In the genomic region with DNA sequence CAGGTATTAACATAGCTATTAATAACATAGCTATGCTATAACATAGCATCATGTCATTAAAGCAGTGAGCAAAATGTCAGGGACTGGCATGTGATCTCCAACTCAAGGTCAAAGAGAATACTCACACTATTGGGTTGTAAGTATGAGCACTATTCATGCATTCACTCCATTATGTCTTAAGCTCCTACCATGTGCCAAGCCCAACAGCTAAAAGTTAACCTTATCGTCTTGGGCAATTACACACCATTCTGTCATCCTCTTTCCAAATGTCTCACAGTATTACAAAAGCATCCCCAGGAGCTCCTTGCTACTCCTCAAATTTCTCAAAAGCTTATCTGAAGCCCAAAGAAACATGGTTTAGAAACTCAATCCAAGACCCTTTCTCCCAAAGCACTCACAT, we compare ENCODE assay signal across 29 cellular contexts. TPM values are rescaled to one million over a fixed set of nuclear protein-coding genes. Genes with fewer than 3 reads are reported as not detected.
"Had no signal": no experiment of that assay in that cellular context is flagged by ENCODE, and none has a peak within 500 bp of the region (broad histone marks: within the 10 kb centered on the region; RNA-seq: fewer than 3 reads in every experiment).

No MANE protein-coding gene starts in this region.

- H3K27ac Mint-ChIP-seq: dendritic cell treated with granulocyte-macrophage colony-stimulating factor and Interleukin-4, amounts not matched to agents 40 ng/mL and 50 ng/mL, for 4 days; effector memory CD8-positive, alpha-beta T cell; endodermal cell had no signal

- H3K9me3 ChIP-seq: colonic mucosa, esophagus muscularis mucosa, esophagus squamous epithelium, gastrocnemius medialis, gastroesophageal sphincter, heart left ventricle, heart right ventricle had no signal

- H3K9me3 Mint-ChIP-seq: dendritic cell treated with granulocyte-macrophage colony-stimulating factor and Interleukin-4, amounts not matched to agents 40 ng/mL and 50 ng/mL, for 4 days; effector memory CD8-positive, alpha-beta T cell; endodermal cell had no signal

- H3K4me3 ChIP-seq: colonic mucosa, coronary artery, dorsolateral prefrontal cortex, esophagus muscularis mucosa, esophagus squamous epithelium, gastrocnemius medialis, gastroesophageal sphincter, heart left ventricle, heart right ventricle had no signal

- FAIRE-seq: colon, endometrium, endothelial cell of umbilical vein, frontal cortex had no signal

- H3K27me3 ChIP-seq: colonic mucosa, gastrocnemius medialis, gastroesophageal sphincter had no signal

- H3K27me3 Mint-ChIP-seq: dendritic cell treated with granulocyte-macrophage colony-stimulating factor and Interleukin-4, amounts not matched to agents 40 ng/mL and 50 ng/mL, for 4 days had no signal

- H3K27ac ChIP-seq: colonic mucosa, coronary artery, dorsolateral prefrontal cortex, epithelial cell of prostate, esophagus muscularis mucosa, esophagus squamous epithelium, foreskin keratinocyte, gastrocnemius medialis, gastroesophageal sphincter, heart left ventricle, heart right ventricle had no signal

- DNase-seq: colonic mucosa; cortex of kidney; dermis blood vessel endothelial cell; dorsolateral prefrontal cortex; effector CD4-positive, alpha-beta T cell; effector CD8-positive, alpha-beta T cell; effector memory CD4-positive, alpha-beta T cell; effector memory CD8-positive, alpha-beta T cell; endodermal cell; erythroblast; esophagus squamous epithelium; foreskin fibroblast; foreskin keratinocyte; foreskin melanocyte; gastrocnemius medialis; glutamatergic neuron; head of caudate nucleus; heart left ventricle; heart right ventricle had no signal

- H3K4me3 Mint-ChIP-seq: dendritic cell treated with granulocyte-macrophage colony-stimulating factor and Interleukin-4, amounts not matched to agents 40 ng/mL and 50 ng/mL, for 4 days; effector memory CD8-positive, alpha-beta T cell; endodermal cell had no signal

- H3K36me3 ChIP-seq: colonic mucosa, esophagus muscularis mucosa, esophagus squamous epithelium, gastrocnemius medialis, gastroesophageal sphincter, heart left ventricle, heart right ventricle had no signal

- H3K4me1 Mint-ChIP-seq: endodermal cell had no signal

- H3K4me1 ChIP-seq: colonic mucosa, esophagus muscularis mucosa, esophagus squamous epithelium, foreskin keratinocyte, gastrocnemius medialis, gastroesophageal sphincter, heart left ventricle, heart right ventricle had no signal

RNA-seq across cellular contexts. Expression of gene NOG, which starts 22.0 kb away (rescaled TPM):
- total RNA-seq: esophagus mucosa had no signal
